Comparison of ENCODE assay signal across 2 cellular contexts in genomic region chr2:152107140-152107539, GRCh38. TPM values are rescaled to one million over a fixed set of nuclear protein-coding genes. Genes with fewer than 3 reads are reported as not detected.
"Had no signal": no experiment of that assay in that cellular context is flagged by ENCODE, and none has a peak within 500 bp of the region (broad histone marks: within the 10 kb centered on the region; RNA-seq: fewer than 3 reads in every experiment).

No MANE protein-coding gene starts in this region.

RNA-seq across cellular contexts. Expression of gene CACNB4, which starts 8.3 kb away (rescaled TPM):
- total RNA-seq: PC-3, SJSA1 had no signal
